7 cellular contexts compared by ENCODE assay signal in the genomic region with DNA sequence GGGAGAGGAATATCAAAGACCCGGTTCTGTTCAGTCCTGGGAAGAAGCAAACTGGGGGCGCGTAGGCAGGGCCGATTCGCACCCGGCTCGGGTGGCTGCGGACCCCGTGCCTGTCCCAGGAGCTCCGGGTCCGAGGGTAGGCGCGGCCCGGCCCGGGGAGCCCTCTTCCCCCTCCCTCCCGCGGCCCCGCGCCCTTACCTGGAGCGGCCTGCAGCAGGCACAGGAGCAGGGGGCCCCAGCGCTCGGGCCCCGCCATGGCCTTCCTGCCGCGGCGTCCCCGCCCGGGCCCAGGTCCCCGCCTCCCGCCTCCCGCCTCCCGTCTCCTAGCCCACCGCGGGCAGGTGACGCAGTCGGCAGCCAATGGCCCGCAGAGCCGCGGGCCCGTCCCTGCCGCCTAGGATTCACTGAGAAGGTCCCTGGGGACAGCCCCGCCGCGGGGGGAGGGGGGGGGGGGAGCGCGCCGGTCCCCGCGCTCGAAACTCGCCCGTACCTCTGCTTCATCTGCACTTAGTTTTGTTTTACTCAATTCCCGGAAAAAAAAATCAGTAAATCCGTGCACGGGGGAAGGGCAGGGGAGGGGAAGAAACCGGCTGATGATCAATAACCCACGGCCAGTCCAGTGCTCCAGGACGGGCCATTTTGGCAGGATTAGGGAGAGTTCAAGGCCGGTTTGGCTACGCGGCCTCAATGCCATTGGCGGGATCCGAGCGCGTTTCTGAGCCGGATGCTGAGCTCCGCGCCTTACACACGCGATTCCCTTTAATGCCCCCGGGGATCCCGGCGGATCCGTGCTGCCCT. TPM values are rescaled to one million over a fixed set of nuclear protein-coding genes. Genes with fewer than 3 reads are reported as not detected.
DNase-seq lines count a peak whose midpoint lies in the region; ATAC-seq lines count a peak whose summit lies in the region.

Gene IFNLR1 (minus strand): TSS at position 297 of the 798 bp plus-strand sequence. CDS start 41 bp downstream, at position 256.

- H3K27me3 Mint-ChIP-seq in activated CD4-positive, alpha-beta memory T cell treated with anti-CD3 and anti-CD28 coated beads for 36 hours: peaks cover 2% of the 10 kb centered on the region
- no peaks in the 10 kb centered on the region for H3K27me3 Mint-ChIP-seq in effector memory CD8-positive, alpha-beta T cell

- H3K9me3 Mint-ChIP-seq in activated CD4-positive, alpha-beta memory T cell treated with anti-CD3 and anti-CD28 coated beads for 36 hours: peaks cover 5% of the 10 kb centered on the region
- no peaks in the 10 kb centered on the region for H3K9me3 Mint-ChIP-seq in effector memory CD8-positive, alpha-beta T cell

- peak; percentile 28 for DNase-seq in NCI-H1694 treated with DMSO at 0.1 percent for 48 hours (lab: John Stamatoyannopoulos, UW)
- DNase-seq in activated CD4-positive, alpha-beta memory T cell treated with anti-CD3 and anti-CD28 coated beads for 36 hours: peak; percentile 91
- DNase-seq in effector memory CD8-positive, alpha-beta T cell: peak; percentile 44 to 54 (median 50)
- peak; percentile 83 for DNase-seq in stimulated activated CD8-positive, alpha-beta memory T cell treated with anti-CD3 and anti-CD28 coated beads, Interleukin-4, amount 100 ng/mL, for 48 hours

- peaks cover 48% of the 10 kb centered on the region for H3K4me1 Mint-ChIP-seq in activated CD4-positive, alpha-beta memory T cell treated with anti-CD3 and anti-CD28 coated beads for 36 hours (ENCODE audit: low read depth)
- peaks cover 38 to 68% of the 10 kb centered on the region in 2 donors for H3K4me1 Mint-ChIP-seq in effector memory CD8-positive, alpha-beta T cell (ENCODE audit: low read depth in 2 of 2)

- POLR2A ChIA-PET in activated CD4-positive, alpha-beta memory T cell treated with anti-CD3 and anti-CD28 coated beads for 36 hours (lab: Charles Lee): interaction anchor here (0.9 to 1.8 kb wide), 3 partner anchors 37 to 354 kb away, joined by 3 to 6 read pairs (median 3); partner anchors contain the start of gene SRSF10

- H3K4me3 Mint-ChIP-seq in activated CD4-positive, alpha-beta memory T cell treated with anti-CD3 and anti-CD28 coated beads for 36 hours: peak within 1 kb of the TSS; percentile 80
- peak within 1 kb of the TSS; percentile 85 to 89 for H3K4me3 Mint-ChIP-seq in effector memory CD8-positive, alpha-beta T cell

- no peaks in the 10 kb centered on the region for H3K9me3 ChIP-seq in mucosa of rectum (ENCODE audit: control insufficient read depth in 2 of 2, low read length in 2 of 2)

- H3K9ac ChIP-seq in mucosa of rectum (ENCODE audit: low read depth in 1 of 2, low read length in 2 of 2): peak within 1 kb of the TSS; percentile 76 to 87

- H3K27ac ChIP-seq in mucosa of rectum (ENCODE audit: low read depth in 2 of 2, low read length in 2 of 2): peak within 1 kb of the TSS; percentile 71 to 84

- no peaks in the 10 kb centered on the region for H3K27me3 ChIP-seq in mucosa of rectum (ENCODE audit: control insufficient read depth in 2 of 2, insufficient read depth in 2 of 2, low read length in 2 of 2)

- H3K36me3 Mint-ChIP-seq in activated CD4-positive, alpha-beta memory T cell treated with anti-CD3 and anti-CD28 coated beads for 36 hours: peaks cover 2% of the 10 kb centered on the region
- H3K36me3 Mint-ChIP-seq in effector memory CD8-positive, alpha-beta T cell (ENCODE audit: insufficient read depth): peaks cover 10% of the 10 kb centered on the region

- CTCF ChIA-PET in activated CD4-positive, alpha-beta memory T cell treated with anti-CD3 and anti-CD28 coated beads for 36 hours (lab: Charles Lee): interaction anchor here (0.6 to 9.2 kb wide), 5 partner anchors 13 to 727 kb away, joined by 3 to 100 read pairs (median 29); no protein-coding TSS in a partner anchor

- H3K36me3 ChIP-seq in mucosa of rectum (ENCODE audit: control insufficient read depth in 2 of 2, insufficient read depth in 2 of 2, low read length in 2 of 2): no peaks in the 10 kb centered on the region

- peak within 1 kb of the TSS; percentile 77 to 79 for H3K4me3 ChIP-seq in mucosa of rectum (ENCODE audit: low read length in 2 of 2)

- peaks cover 13 to 30% of the 10 kb centered on the region in 2 donors for H3K4me1 ChIP-seq in mucosa of rectum (ENCODE audit: control insufficient read depth in 2 of 2, insufficient read depth in 2 of 2, low read length in 2 of 2)

- H3K27ac Mint-ChIP-seq in activated CD4-positive, alpha-beta memory T cell treated with anti-CD3 and anti-CD28 coated beads for 36 hours: peak within 1 kb of the TSS; percentile 54
- peak within 1 kb of the TSS; percentile 65 to 96 for H3K27ac Mint-ChIP-seq in effector memory CD8-positive, alpha-beta T cell

- intact Hi-C loops in activated CD4-positive, alpha-beta memory T cell treated with anti-CD3 and anti-CD28 coated beads for 36 hours (cut with micrococcal nuclease): loop anchor here (1.0 to 5.0 kb wide), 2 partner anchors 37 to 115 kb away; no protein-coding TSS in a partner anchor

- ATAC-seq in GM18867 (IDR thresholded peaks at IDR 0.05; ENCODE audit: unreplicated experiment) (peak; percentile 36), HG03025 (IDR thresholded peaks at IDR 0.05; ENCODE audit: low FRiP score, unreplicated experiment) (no peak)
- ATAC-seq in effector memory CD8-positive, alpha-beta T cell (replicated peaks): peak; percentile 81

RNA-seq across cellular contexts. Expression of gene IFNLR1, which starts in this region (rescaled TPM):
- total RNA-seq in activated CD4-positive, alpha-beta memory T cell treated with anti-CD3 and anti-CD28 coated beads for 36 hours: 1 to 10 TPM; 6.2 to 10.0 TPM

Comparison
In these comparisons a context has a peak if more than half of its experiments do, and no peak if none do; other contexts are left out.
1. DNase-seq: peak in every context shown above with its lines; median percentile 91 in activated CD4-positive, alpha-beta memory T cell treated with anti-CD3 and anti-CD28 coated beads for 36 hours; 83 in stimulated activated CD8-positive, alpha-beta memory T cell treated with anti-CD3 and anti-CD28 coated beads, Interleukin-4, amount 100 ng/mL, for 48 hours; 50 in effector memory CD8-positive, alpha-beta T cell; 28 in NCI-H1694 treated with DMSO at 0.1 percent for 48 hours.